ENCODE assay signal across 24 cellular contexts in the genomic region with DNA sequence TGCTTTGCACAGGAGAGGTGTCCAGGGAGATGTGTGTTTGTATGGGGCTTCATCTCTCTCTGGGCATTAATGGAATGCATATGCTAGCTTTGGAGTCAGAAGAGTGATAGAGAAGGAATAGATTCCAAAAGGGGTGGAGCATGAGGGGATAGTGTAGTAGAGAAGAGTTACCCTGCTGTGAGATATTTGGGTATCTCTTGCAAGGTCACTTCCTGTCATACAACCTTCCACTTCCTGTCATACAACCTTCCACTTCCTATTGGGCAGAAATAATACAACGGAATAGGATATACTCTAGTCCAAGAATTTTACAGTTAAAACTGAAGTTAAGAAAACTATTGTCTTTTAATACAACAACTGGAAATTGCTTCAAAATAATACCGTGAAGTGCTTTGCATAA.
"Had no signal": no experiment of that assay in that cellular context is flagged by ENCODE, and none has a peak within 500 bp of the region (broad histone marks: within the 10 kb centered on the region; RNA-seq: fewer than 3 reads in every experiment).

No MANE protein-coding gene starts in this region.

- H3K9ac ChIP-seq: neural progenitor cell, parathyroid adenoma had no signal

- H3K27me3 ChIP-seq: foreskin keratinocyte, hepatocyte, neural progenitor cell, right lobe of liver, testis, tibial nerve, upper lobe of right lung had no signal

- H3K27ac ChIP-seq: foreskin keratinocyte, hepatocyte, left ventricle myocardium inferior, lower lobe of right lung, neural progenitor cell, parathyroid adenoma, prostate gland, right lobe of liver, testis, tibial nerve, upper lobe of right lung had no signal

- H2AFZ ChIP-seq: hepatocyte, neural progenitor cell, parathyroid adenoma had no signal

- H3K4me3 Mint-ChIP-seq: dendritic cell treated with granulocyte-macrophage colony-stimulating factor and Interleukin-4, amounts not matched to agents 40 ng/mL and 50 ng/mL, for 4 days; effector memory CD8-positive, alpha-beta T cell; memory B cell; mesothelial cell of epicardium; natural killer cell; neural progenitor cell; stimulated activated memory B cell treated with anti-CD40 and anti-IgM and Interleukin-4, amounts not matched to agents 10 μg/mL and 1 μg/mL and 100 μg/mL, for 72 hours; stimulated activated naive CD8-positive, alpha-beta T cell treated with anti-CD3 and anti-CD28 coated beads, Interleukin-15, amount 100 ng/mL, for 72 hours had no signal

- H3K4me1 Mint-ChIP-seq: memory B cell; neural progenitor cell; stimulated activated memory B cell treated with anti-CD40 and anti-IgM and Interleukin-4, amounts not matched to agents 10 μg/mL and 1 μg/mL and 100 μg/mL, for 72 hours had no signal

- H3K9me3 ChIP-seq: left ventricle myocardium inferior, lower lobe of right lung, prostate gland, right lobe of liver, testis, tibial nerve, upper lobe of right lung had no signal

- H3K27me3 Mint-ChIP-seq: dendritic cell treated with granulocyte-macrophage colony-stimulating factor and Interleukin-4, amounts not matched to agents 40 ng/mL and 50 ng/mL, for 4 days; memory B cell; stimulated activated memory B cell treated with anti-CD40 and anti-IgM and Interleukin-4, amounts not matched to agents 10 μg/mL and 1 μg/mL and 100 μg/mL, for 72 hours; stimulated activated naive CD8-positive, alpha-beta T cell treated with anti-CD3 and anti-CD28 coated beads, Interleukin-15, amount 100 ng/mL, for 72 hours had no signal

- H3K9me3 Mint-ChIP-seq: effector memory CD8-positive, alpha-beta T cell; mesothelial cell of epicardium; neural progenitor cell had no signal

- H3K4me1 ChIP-seq: foreskin keratinocyte, left ventricle myocardium inferior, lower lobe of right lung, neural progenitor cell, parathyroid adenoma, prostate gland, right lobe of liver, testis, tibial nerve, upper lobe of right lung had no signal

- DNase-seq: effector memory CD8-positive, alpha-beta T cell; foreskin keratinocyte; head of caudate nucleus; kidney; left cardiac atrium; left ventricle myocardium inferior; lower lobe of right lung; natural killer cell; occipital lobe; right lobe of liver; stimulated activated CD4-positive, alpha-beta T cell treated with anti-CD3 and anti-CD28 coated beads, Interleukin-4, amount 100 ng/mL, for 1 hour; stimulated activated CD8-positive, alpha-beta memory T cell treated with anti-CD3 and anti-CD28 coated beads, Interleukin-4, amount 100 ng/mL, for 48 hours; stimulated activated naive CD8-positive, alpha-beta T cell treated with anti-CD3 and anti-CD28 coated beads, Interleukin-15, amount 100 ng/mL, for 72 hours; testis; upper lobe of right lung had no signal

- H3K4me3 ChIP-seq: hepatocyte, left ventricle myocardium inferior, lower lobe of right lung, neural progenitor cell, prostate gland, right lobe of liver, testis, tibial nerve, upper lobe of right lung had no signal

- H3K79me2 ChIP-seq: hepatocyte, parathyroid adenoma had no signal

- H3K36me3 ChIP-seq: left ventricle myocardium inferior, lower lobe of right lung, neural progenitor cell, prostate gland, right lobe of liver, tibial nerve, upper lobe of right lung had no signal

- H3K27ac Mint-ChIP-seq: dendritic cell treated with granulocyte-macrophage colony-stimulating factor and Interleukin-4, amounts not matched to agents 40 ng/mL and 50 ng/mL, for 4 days; memory B cell; mesothelial cell of epicardium; natural killer cell; stimulated activated memory B cell treated with anti-CD40 and anti-IgM and Interleukin-4, amounts not matched to agents 10 μg/mL and 1 μg/mL and 100 μg/mL, for 72 hours; stimulated activated naive CD8-positive, alpha-beta T cell treated with anti-CD3 and anti-CD28 coated beads, Interleukin-15, amount 100 ng/mL, for 72 hours had no signal

- ATAC-seq: effector memory CD8-positive, alpha-beta T cell; foreskin keratinocyte; left cardiac atrium; lower lobe of right lung; natural killer cell; right lobe of liver; stimulated activated memory B cell treated with anti-CD40 and anti-IgM and Interleukin-4, amounts not matched to agents 10 μg/mL and 1 μg/mL and 100 μg/mL, for 72 hours; stimulated activated naive CD8-positive, alpha-beta T cell treated with anti-CD3 and anti-CD28 coated beads, Interleukin-15, amount 100 ng/mL, for 72 hours; upper lobe of right lung had no signal

- H3K36me3 Mint-ChIP-seq: memory B cell; mesothelial cell of epicardium; natural killer cell; neural progenitor cell; stimulated activated memory B cell treated with anti-CD40 and anti-IgM and Interleukin-4, amounts not matched to agents 10 μg/mL and 1 μg/mL and 100 μg/mL, for 72 hours had no signal

- H3K4me2 ChIP-seq: hepatocyte, neural progenitor cell had no signal
